27 cellular contexts compared by ENCODE assay signal in the genomic region with DNA sequence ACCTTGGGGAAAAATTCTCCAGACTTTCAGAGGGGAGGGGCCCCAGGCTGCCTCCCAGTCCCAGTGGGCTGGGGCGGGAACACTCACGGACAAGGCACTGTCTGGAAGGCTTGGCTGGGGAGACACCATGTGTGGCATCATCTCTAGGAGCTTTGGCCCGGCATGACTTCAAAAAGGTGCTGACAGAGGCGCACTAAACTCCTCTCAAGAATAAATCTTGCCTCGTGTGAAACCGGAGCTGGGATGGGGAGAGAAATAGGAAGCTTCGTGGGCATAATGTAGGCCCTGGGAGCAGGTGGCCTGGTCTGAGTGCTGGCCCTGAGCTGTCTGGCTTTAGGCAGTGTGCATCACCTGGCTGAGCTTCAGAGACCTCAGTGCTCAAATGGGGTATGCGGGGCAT. TPM values are rescaled to one million over a fixed set of nuclear protein-coding genes. Genes with fewer than 3 reads are reported as not detected.
"Had no signal": no experiment of that assay in that cellular context is flagged by ENCODE, and none has a peak within 500 bp of the region (broad histone marks: within the 10 kb centered on the region; RNA-seq: fewer than 3 reads in every experiment).

No MANE protein-coding gene starts in this region.

- H3K4me3 Mint-ChIP-seq: activated B cell treated with CpG ODN at 0.5 μM for 24 hours; activated CD4-positive, alpha-beta memory T cell treated with anti-CD3 and anti-CD28 coated beads for 36 hours; activated CD4-positive, alpha-beta T cell treated with anti-CD3 and anti-CD28 coated beads, Interleukin-2, amount 10 ng/mL, durations not matched to agents 24 days and 14 days; activated naive CD4-positive, alpha-beta T cell treated with anti-CD3 and anti-CD28 coated beads for 36 hours; activated naive CD8-positive, alpha-beta T cell; activated T-cell treated with anti-CD3 and anti-CD28 coated beads, Interleukin-2, amount 50 U/mL, for 4 hours; activated T-helper 17 cell treated with anti-CD3 and anti-CD28 coated beads, Interleukin-2, amount 50 U/mL, for 72 hours; IgD-negative memory B cell; T-helper 1 cell treated with Interleukin-12 subunit alpha and Interleukin-12 subunit beta and Interleukin-4 antibody, amounts not matched to agents 30 μg/mL and 1 μg/mL, for 36 hours had no signal

- H3K9me3 Mint-ChIP-seq: activated B cell treated with CpG ODN at 0.5 μM for 24 hours; activated CD4-positive, alpha-beta memory T cell treated with anti-CD3 and anti-CD28 coated beads for 36 hours; activated CD4-positive, alpha-beta T cell treated with anti-CD3 and anti-CD28 coated beads, Interleukin-2, amount 10 ng/mL, durations not matched to agents 24 days and 14 days; activated naive CD4-positive, alpha-beta T cell treated with anti-CD3 and anti-CD28 coated beads for 36 hours; activated T-cell treated with anti-CD3 and anti-CD28 coated beads, Interleukin-2, amount 50 U/mL, for 4 hours; activated T-helper 17 cell treated with anti-CD3 and anti-CD28 coated beads, Interleukin-2, amount 50 U/mL, for 72 hours; IgD-negative memory B cell; T-helper 1 cell treated with Interleukin-12 subunit alpha and Interleukin-12 subunit beta and Interleukin-4 antibody, amounts not matched to agents 30 μg/mL and 1 μg/mL, for 36 hours had no signal

- H3K27ac Mint-ChIP-seq: activated B cell treated with CpG ODN at 0.5 μM for 24 hours; activated CD4-positive, alpha-beta memory T cell treated with anti-CD3 and anti-CD28 coated beads for 36 hours; activated CD4-positive, alpha-beta T cell treated with anti-CD3 and anti-CD28 coated beads, Interleukin-2, amount 10 ng/mL, durations not matched to agents 24 days and 14 days; activated naive CD4-positive, alpha-beta T cell treated with anti-CD3 and anti-CD28 coated beads for 36 hours; activated naive CD8-positive, alpha-beta T cell; activated T-helper 17 cell treated with anti-CD3 and anti-CD28 coated beads, Interleukin-2, amount 50 U/mL, for 72 hours; IgD-negative memory B cell; T-helper 1 cell treated with Interleukin-12 subunit alpha and Interleukin-12 subunit beta and Interleukin-4 antibody, amounts not matched to agents 30 μg/mL and 1 μg/mL, for 36 hours had no signal

- H3K27me3 ChIP-seq: Peyer's patch had no signal

- H3K4me1 ChIP-seq: Peyer's patch had no signal

- H3K27ac ChIP-seq: brain microvascular endothelial cell, cardiac muscle cell, Peyer's patch, RWPE1, SJSA1 had no signal

- DNase-seq: activated B cell treated with CpG ODN at 0.5 μM for 24 hours; activated CD4-positive, alpha-beta memory T cell treated with anti-CD3 and anti-CD28 coated beads for 36 hours; activated CD4-positive, alpha-beta T cell treated with anti-CD3 and anti-CD28 coated beads for 1 hour; activated CD4-positive, alpha-beta T cell treated with anti-CD3 and anti-CD28 coated beads, Interleukin-2, amount 10 ng/mL, durations not matched to agents 24 days and 14 days; activated CD8-positive, alpha-beta memory T cell treated with anti-CD3 and anti-CD28 coated beads for 24 hours; activated gamma-delta T cell; activated naive CD4-positive, alpha-beta T cell treated with anti-CD3 and anti-CD28 coated beads for 36 hours; activated T-cell treated with anti-CD3 and anti-CD28 coated beads, Interleukin-2, amount 50 U/mL, for 4 hours; amygdala; brain microvascular endothelial cell; KG1; NCI-H1092; NCI-H1417; NCI-H1930; NCI-H2107; NCI-H446; Peyer's patch; Right ventricle myocardium superior had no signal

- H3K4me1 Mint-ChIP-seq: activated CD4-positive, alpha-beta T cell treated with anti-CD3 and anti-CD28 coated beads, Interleukin-2, amount 10 ng/mL, durations not matched to agents 24 days and 14 days; activated T-helper 17 cell treated with anti-CD3 and anti-CD28 coated beads, Interleukin-2, amount 50 U/mL, for 72 hours had no signal

- H3K36me3 Mint-ChIP-seq: activated CD4-positive, alpha-beta memory T cell treated with anti-CD3 and anti-CD28 coated beads for 36 hours; activated naive CD8-positive, alpha-beta T cell; IgD-negative memory B cell had no signal

- H3K4me3 ChIP-seq: cardiac muscle cell, Peyer's patch, SJSA1 had no signal

- ATAC-seq: activated T-cell treated with anti-CD3 and anti-CD28 coated beads, Interleukin-2, amount 50 U/mL, for 4 hours; activated T-helper 17 cell treated with anti-CD3 and anti-CD28 coated beads, Interleukin-2, amount 50 U/mL, for 72 hours; SK-N-SH treated with all-trans-retinoic acid at 6 μM for 48 hours had no signal

- H3K36me3 ChIP-seq: brain microvascular endothelial cell, cardiac muscle cell, SJSA1 had no signal

- H3K9me3 ChIP-seq: Peyer's patch, SJSA1 had no signal

RNA-seq across cellular contexts. Expression of a gene that starts 5.7 kb away (rescaled TPM):
- total RNA-seq: activated B cell treated with CpG ODN at 0.5 μM for 24 hours; activated CD4-positive, alpha-beta T cell treated with anti-CD3 and anti-CD28 coated beads, Interleukin-2, amount 10 ng/mL, durations not matched to agents 24 days and 14 days; activated T-helper 17 cell treated with anti-CD3 and anti-CD28 coated beads, Interleukin-2, amount 50 U/mL, for 72 hours; MCF 10A had no signal
